ENCODE assay signal across 18 cellular contexts in genomic region chr7:91289633-91290260, GRCh38.
"Had no signal": no experiment of that assay in that cellular context is flagged by ENCODE, and none has a peak within 500 bp of the region (broad histone marks: within the 10 kb centered on the region; RNA-seq: fewer than 3 reads in every experiment).

No MANE protein-coding gene starts in this region.

- DNase-seq: activated CD4-positive, alpha-beta T cell treated with anti-CD3 and anti-CD28 coated beads for 48 hours; activated CD8-positive, alpha-beta memory T cell treated with anti-CD3 and anti-CD28 coated beads, Interleukin-2, amount 50 U/mL, for 48 hours; activated CD8-positive, alpha-beta T cell treated with anti-CD3 and anti-CD28 coated beads, Interleukin-2, amount 10 ng/mL, durations not matched to agents 7 days and 5 days; activated naive CD4-positive, alpha-beta T cell treated with Interleukin-2 at 50 U/mL for 16 hours; activated naive CD8-positive, alpha-beta T cell treated with anti-CD3 and anti-CD28 coated beads, Interleukin-2, amount 50 U/mL, for 24 hours; caudate nucleus; colonic mucosa; effector CD8-positive, alpha-beta T cell; gastrocnemius medialis; naive thymus-derived CD4-positive, alpha-beta T cell; stimulated activated CD4-positive, alpha-beta T cell treated with anti-CD3 and anti-CD28 coated beads, Interleukin-2, amount 100 ng/mL, for 24 hours; stimulated activated naive CD4-positive, alpha-beta T cell; T-cell; WERI-Rb-1 had no signal

- H3K9me3 ChIP-seq: colonic mucosa, gastrocnemius medialis, neutrophil had no signal

- H3K27me3 ChIP-seq: colonic mucosa, gastrocnemius medialis, neutrophil had no signal

- H3K4me3 ChIP-seq: colonic mucosa, gastrocnemius medialis had no signal

- ATAC-seq: activated CD8-positive, alpha-beta T cell treated with anti-CD3 and anti-CD28 coated beads, Interleukin-2, amount 10 ng/mL, durations not matched to agents 7 days and 5 days; activated naive CD8-positive, alpha-beta T cell treated with anti-CD3 and anti-CD28 coated beads, Interleukin-2, amount 50 U/mL, for 24 hours; gastrocnemius medialis; naive thymus-derived CD4-positive, alpha-beta T cell; sciatic nerve; T-cell had no signal

- H3K4me1 ChIP-seq: colonic mucosa had no signal

- FAIRE-seq: astrocyte, keratinocyte had no signal

- H3K36me3 ChIP-seq: colonic mucosa, gastrocnemius medialis, neutrophil, WERI-Rb-1 had no signal

- H3K27ac ChIP-seq: colonic mucosa, gastrocnemius medialis, neutrophil, WERI-Rb-1 had no signal
